Comparison of ENCODE assay signal across 1 cellular context in the genomic region with DNA sequence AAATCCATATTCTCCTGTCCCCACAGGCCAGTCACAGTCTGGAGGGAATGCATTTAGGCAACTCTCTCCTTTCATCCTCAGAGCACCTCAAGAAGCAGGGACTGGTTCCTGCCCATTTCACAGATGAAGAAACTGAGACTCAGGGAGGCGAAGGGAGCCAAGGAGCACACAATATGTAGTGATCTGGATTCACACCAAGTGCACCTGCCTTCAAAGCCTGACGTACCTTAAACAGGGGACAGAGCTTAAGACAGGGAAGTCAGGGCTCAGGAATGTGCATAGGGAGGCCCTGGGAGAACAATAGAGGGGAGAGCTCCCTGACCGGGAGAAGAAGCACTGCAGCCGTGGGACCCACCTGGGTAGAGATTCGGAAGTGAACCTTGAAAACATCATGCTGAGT.
TF ChIP-seq lines count a peak whose summit lies in the region.

No MANE protein-coding gene starts in this region.

TF ChIP-seq in K562, 482 proteins besides CTCF, POLR2A, EP300 and RAD21 (continued from another document):
- TF ChIP-seq, protein P1, sequence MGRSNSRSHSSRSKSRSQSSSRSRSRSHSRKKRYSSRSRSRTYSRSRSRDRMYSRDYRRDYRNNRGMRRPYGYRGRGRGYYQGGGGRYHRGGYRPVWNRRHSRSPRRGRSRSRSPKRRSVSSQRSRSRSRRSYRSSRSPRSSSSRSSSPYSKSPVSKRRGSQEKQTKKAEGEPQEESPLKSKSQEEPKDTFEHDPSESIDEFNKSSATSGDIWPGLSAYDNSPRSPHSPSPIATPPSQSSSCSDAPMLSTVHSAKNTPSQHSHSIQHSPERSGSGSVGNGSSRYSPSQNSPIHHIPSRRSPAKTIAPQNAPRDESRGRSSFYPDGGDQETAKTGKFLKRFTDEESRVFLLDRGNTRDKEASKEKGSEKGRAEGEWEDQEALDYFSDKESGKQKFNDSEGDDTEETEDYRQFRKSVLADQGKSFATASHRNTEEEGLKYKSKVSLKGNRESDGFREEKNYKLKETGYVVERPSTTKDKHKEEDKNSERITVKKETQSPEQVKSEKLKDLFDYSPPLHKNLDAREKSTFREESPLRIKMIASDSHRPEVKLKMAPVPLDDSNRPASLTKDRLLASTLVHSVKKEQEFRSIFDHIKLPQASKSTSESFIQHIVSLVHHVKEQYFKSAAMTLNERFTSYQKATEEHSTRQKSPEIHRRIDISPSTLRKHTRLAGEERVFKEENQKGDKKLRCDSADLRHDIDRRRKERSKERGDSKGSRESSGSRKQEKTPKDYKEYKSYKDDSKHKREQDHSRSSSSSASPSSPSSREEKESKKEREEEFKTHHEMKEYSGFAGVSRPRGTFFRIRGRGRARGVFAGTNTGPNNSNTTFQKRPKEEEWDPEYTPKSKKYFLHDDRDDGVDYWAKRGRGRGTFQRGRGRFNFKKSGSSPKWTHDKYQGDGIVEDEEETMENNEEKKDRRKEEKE (IDR thresholded peaks at IDR 0.05; ENCODE audit: borderline replicate concordance in 1 of 2, control insufficient read depth in 1 of 2, low read depth in 2 of 2, low read length in 1 of 2), result no peak
- TF ChIP-seq DDX20 (tag; IDR thresholded peaks at IDR 0.05; ENCODE audit: low read depth), result no peak
- no peak for TF ChIP-seq KDM5B (IDR thresholded peaks at IDR 0.05; ENCODE audit: insufficient replicate concordance, low read depth, low read length)
- no peak for TF ChIP-seq CAMTA2 (CRISPR knock-in tag; conservative IDR thresholded peaks at IDR 0.05)
- TF ChIP-seq, protein P2, sequence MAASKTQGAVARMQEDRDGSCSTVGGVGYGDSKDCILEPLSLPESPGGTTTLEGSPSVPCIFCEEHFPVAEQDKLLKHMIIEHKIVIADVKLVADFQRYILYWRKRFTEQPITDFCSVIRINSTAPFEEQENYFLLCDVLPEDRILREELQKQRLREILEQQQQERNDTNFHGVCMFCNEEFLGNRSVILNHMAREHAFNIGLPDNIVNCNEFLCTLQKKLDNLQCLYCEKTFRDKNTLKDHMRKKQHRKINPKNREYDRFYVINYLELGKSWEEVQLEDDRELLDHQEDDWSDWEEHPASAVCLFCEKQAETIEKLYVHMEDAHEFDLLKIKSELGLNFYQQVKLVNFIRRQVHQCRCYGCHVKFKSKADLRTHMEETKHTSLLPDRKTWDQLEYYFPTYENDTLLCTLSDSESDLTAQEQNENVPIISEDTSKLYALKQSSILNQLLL (CRISPR knock-in tag; IDR thresholded peaks at IDR 0.05; ENCODE audit: borderline replicate concordance), result no peak
- no peak for TF ChIP-seq ZNF780A (CRISPR knock-in tag; IDR thresholded peaks at IDR 0.05)
- TF ChIP-seq SAFB (IDR thresholded peaks at IDR 0.05; ENCODE audit: borderline replicate concordance, low read depth, low read length), result no peak
- TF ChIP-seq LCOR (CRISPR knock-in tag; IDR thresholded peaks at IDR 0.05), result no peak
- peak; percentile 85 for TF ChIP-seq BCOR (IDR thresholded peaks at IDR 0.05)
- no peak for TF ChIP-seq ARNT (IDR thresholded peaks at IDR 0.05)
- no peak for TF ChIP-seq STAG1 (CRISPR knock-in tag; IDR thresholded peaks at IDR 0.05; ENCODE audit: borderline replicate concordance)
- TF ChIP-seq NFE2L1 (tag; IDR thresholded peaks at IDR 0.05; ENCODE audit: borderline replicate concordance, low read depth), result no peak
- peak; percentile 52; the same call in 1 of the 2 replicates for TF ChIP-seq SMARCA5 (IDR thresholded peaks at IDR 0.05)
- no peak for TF ChIP-seq BRF1 (IDR thresholded peaks at IDR 0.05; ENCODE audit: borderline replicate concordance, extremely low read depth, insufficient read length)
- no peak for TF ChIP-seq ZFPM2 (CRISPR knock-in tag; IDR thresholded peaks at IDR 0.05)
- TF ChIP-seq RCOR1 (IDR thresholded peaks at IDR 0.05; ENCODE audit: borderline replicate concordance in 1 of 2, low read depth in 2 of 2, low read length in 2 of 2), result peak in 1 of 2 experiments; percentile 15; a peak in 1 of 4 replicates
- no peak for TF ChIP-seq NCOA2 (IDR thresholded peaks at IDR 0.05; ENCODE audit: partially characterized antibody in 2 of 2)
- TF ChIP-seq PYGO2 (tag; IDR thresholded peaks at IDR 0.05), result no peak
- TF ChIP-seq BDP1 (IDR thresholded peaks at IDR 0.05; ENCODE audit: insufficient read depth, insufficient read length), result no peak
